Comparison of ENCODE assay signal across 1 cellular context in genomic region chr10:23095404-23095965, GRCh38.
A peak's percentile ranks its signal among the peaks of the same experiment; 100 is the strongest.
TF ChIP-seq lines count a peak whose summit lies in the region.

MSRB2 (plus strand) TSS chr10:23095579; CDS start chr10:23095609, 30 bp downstream.

TF ChIP-seq in SK-N-SH, 30 proteins besides CTCF, POLR2A, EP300 and RAD21 (continued from another document):
- TF ChIP-seq USF2 (IDR thresholded peaks at IDR 0.05; ENCODE audit: borderline replicate concordance, low read depth, low read length), result no peak
- peak; percentile 60 for TF ChIP-seq NRF1 (IDR thresholded peaks at IDR 0.05; ENCODE audit: low read depth, low read length)
- peak; percentile 88 for TF ChIP-seq POLR2AphosphoS5 (IDR thresholded peaks at IDR 0.05; ENCODE audit: low read depth, low read length)
TF ChIP-seq in SK-N-SH: peak in this region for 6.
